ENCODE assay signal across 1 cellular context in genomic region chr7:103347507-103348267, GRCh38.
TF ChIP-seq lines count a peak whose summit lies in the region.

Gene PSMC2 (plus strand): TSS chr7:103347643. CDS start chr7:103347712, 69 bp downstream.

TF ChIP-seq in HepG2, 621 proteins besides CTCF, POLR2A, EP300 and RAD21 (continued from another document and continues in another):
- TF ChIP-seq ZNF646 (CRISPR knock-in tag; IDR thresholded peaks at IDR 0.05) = no peak
- TF ChIP-seq ETV6 (CRISPR knock-in tag; conservative IDR thresholded peaks at IDR 0.05) = no peak
- no peak for TF ChIP-seq HMG20B (CRISPR knock-in tag; conservative IDR thresholded peaks at IDR 0.05)
- TF ChIP-seq FOXO1 (CRISPR knock-in tag; IDR thresholded peaks at IDR 0.05) = peak; percentile 31; the same call in 1 of the 2 replicates
- TF ChIP-seq BRD4 (CRISPR knock-in tag; IDR thresholded peaks at IDR 0.05) = 0 out of 2 replicates have a peak, but pooled peaks have one; percentile 65
- no peak for TF ChIP-seq RXRA (CRISPR knock-in tag; IDR thresholded peaks at IDR 0.05)
- TF ChIP-seq PPARG (CRISPR knock-in tag; conservative IDR thresholded peaks at IDR 0.05) = no peak
- peak; percentile 81 for TF ChIP-seq ELF4 (CRISPR knock-in tag; IDR thresholded peaks at IDR 0.05; ENCODE audit: borderline replicate concordance)
- no peak for TF ChIP-seq ZNF367 (CRISPR knock-in tag; IDR thresholded peaks at IDR 0.05; ENCODE audit: borderline replicate concordance)
- TF ChIP-seq GATAD2A (CRISPR knock-in tag; IDR thresholded peaks at IDR 0.05) = peak; percentile 56
- TF ChIP-seq POLR2G (IDR thresholded peaks at IDR 0.05; ENCODE audit: low read depth, low read length) = peak; percentile 95
- no peak for TF ChIP-seq ZNF260 (CRISPR knock-in tag; IDR thresholded peaks at IDR 0.05; ENCODE audit: borderline replicate concordance, low read depth)
- TF ChIP-seq SIX4 (CRISPR knock-in tag; IDR thresholded peaks at IDR 0.05) = 0 out of 2 replicates have a peak, but pooled peaks have one; percentile 38
- TF ChIP-seq HNRNPLL (IDR thresholded peaks at IDR 0.05; ENCODE audit: low read depth, low read length, poor library complexity, severe bottlenecking) = no peak
- no peak for TF ChIP-seq SMYD3 (CRISPR knock-in tag; IDR thresholded peaks at IDR 0.05)
- no peak for TF ChIP-seq ADNP (CRISPR knock-in tag; IDR thresholded peaks at IDR 0.05)
- TF ChIP-seq HOXA5 (CRISPR knock-in tag; IDR thresholded peaks at IDR 0.05) = no peak; the same call in 1 of the 2 replicates
- peak; percentile 27; the same call in 1 of the 2 replicates for TF ChIP-seq LCORL (IDR thresholded peaks at IDR 0.05)
- peak; percentile 80 for TF ChIP-seq LCORL (CRISPR knock-in tag; IDR thresholded peaks at IDR 0.05)
- peak; percentile 76; the same call in 1 of the 2 replicates for TF ChIP-seq ZSCAN29 (CRISPR knock-in tag; conservative IDR thresholded peaks at IDR 0.05)
- TF ChIP-seq AKNA (CRISPR knock-in tag; IDR thresholded peaks at IDR 0.05; ENCODE audit: borderline replicate concordance) = no peak
- no peak for TF ChIP-seq RBAK (CRISPR knock-in tag; IDR thresholded peaks at IDR 0.05)
- TF ChIP-seq MED13 (CRISPR knock-in tag; IDR thresholded peaks at IDR 0.05) = no peak
- no peak for TF ChIP-seq ZNF709 (CRISPR knock-in tag; IDR thresholded peaks at IDR 0.05)
- 0 out of 2 replicates have a peak, but pooled peaks have one; percentile 59 for TF ChIP-seq MYC (CRISPR knock-in tag; IDR thresholded peaks at IDR 0.05; ENCODE audit: borderline replicate concordance)
- TF ChIP-seq ZNF713 (CRISPR knock-in tag; IDR thresholded peaks at IDR 0.05) = no peak
- no peak for TF ChIP-seq DZIP1 (CRISPR knock-in tag; IDR thresholded peaks at IDR 0.05)
- no peak for TF ChIP-seq CSRNP2 (CRISPR knock-in tag; conservative IDR thresholded peaks at IDR 0.05; ENCODE audit: low read depth)
- TF ChIP-seq ZNF775 (CRISPR knock-in tag; IDR thresholded peaks at IDR 0.05; ENCODE audit: borderline replicate concordance) = no peak
- TF ChIP-seq ZGPAT (CRISPR knock-in tag; IDR thresholded peaks at IDR 0.05) = peak; percentile 75; the same call in 1 of the 2 replicates
- TF ChIP-seq FOSL2 (CRISPR knock-in tag; IDR thresholded peaks at IDR 0.05) = peak; percentile 61
- no peak for TF ChIP-seq TRIM24 (CRISPR knock-in tag; IDR thresholded peaks at IDR 0.05)
- 0 out of 2 replicates have a peak, but pooled peaks have one; percentile 21 for TF ChIP-seq MLX (CRISPR knock-in tag; IDR thresholded peaks at IDR 0.05)
- no peak for TF ChIP-seq CBX1 (IDR thresholded peaks at IDR 0.05; ENCODE audit: low read depth)
- TF ChIP-seq ELF1 (CRISPR knock-in tag; IDR thresholded peaks at IDR 0.05) = peak; percentile 85
- TF ChIP-seq ZNF292 (CRISPR knock-in tag; IDR thresholded peaks at IDR 0.05; ENCODE audit: borderline replicate concordance, low read depth) = no peak
- no peak for TF ChIP-seq ZNF17 (CRISPR knock-in tag; IDR thresholded peaks at IDR 0.05)
- peak; percentile 44; the same call in 1 of the 2 replicates for TF ChIP-seq SIX1 (CRISPR knock-in tag; IDR thresholded peaks at IDR 0.05; ENCODE audit: borderline replicate concordance)
- 0 out of 2 replicates have a peak, but pooled peaks have one; percentile 28 for TF ChIP-seq MXD4 (CRISPR knock-in tag; IDR thresholded peaks at IDR 0.05)
- TF ChIP-seq NPAS2 (CRISPR knock-in tag; IDR thresholded peaks at IDR 0.05; ENCODE audit: borderline replicate concordance) = no peak
- TF ChIP-seq ZNF512 (CRISPR knock-in tag; IDR thresholded peaks at IDR 0.05) = no peak
- TF ChIP-seq ZNF432 (CRISPR knock-in tag; IDR thresholded peaks at IDR 0.05; ENCODE audit: borderline replicate concordance) = no peak
- TF ChIP-seq RAD51 (IDR thresholded peaks at IDR 0.05; ENCODE audit: borderline replicate concordance) = no peak
- TF ChIP-seq ZNF550 (CRISPR knock-in tag; IDR thresholded peaks at IDR 0.05; ENCODE audit: borderline replicate concordance) = no peak
